In the genomic region with DNA sequence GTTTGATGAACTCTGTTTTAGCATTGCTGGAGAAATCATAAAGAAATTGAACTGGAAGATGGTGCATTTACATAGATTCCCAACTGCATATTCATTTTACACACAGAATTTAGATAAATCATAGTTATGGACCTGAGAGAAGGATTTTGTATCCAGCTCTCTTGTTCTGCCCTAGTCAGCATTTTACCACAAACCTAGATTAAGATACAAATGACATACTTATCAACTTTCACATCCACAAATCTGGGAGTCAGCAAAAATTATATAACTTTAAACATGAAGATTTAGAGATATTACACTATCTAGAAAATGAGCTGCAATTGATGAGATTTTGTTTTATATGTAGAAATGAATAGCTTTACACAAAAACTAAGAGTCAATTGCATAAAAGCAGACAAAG, we compare ENCODE assay signal across 1 cellular context.
TF ChIP-seq lines count a peak whose summit lies in the region.

No MANE protein-coding gene starts in this region.

TF ChIP-seq in HepG2, 621 proteins besides CTCF, POLR2A, EP300 and RAD21 (continued from another document):
- TF ChIP-seq, protein P1, sequence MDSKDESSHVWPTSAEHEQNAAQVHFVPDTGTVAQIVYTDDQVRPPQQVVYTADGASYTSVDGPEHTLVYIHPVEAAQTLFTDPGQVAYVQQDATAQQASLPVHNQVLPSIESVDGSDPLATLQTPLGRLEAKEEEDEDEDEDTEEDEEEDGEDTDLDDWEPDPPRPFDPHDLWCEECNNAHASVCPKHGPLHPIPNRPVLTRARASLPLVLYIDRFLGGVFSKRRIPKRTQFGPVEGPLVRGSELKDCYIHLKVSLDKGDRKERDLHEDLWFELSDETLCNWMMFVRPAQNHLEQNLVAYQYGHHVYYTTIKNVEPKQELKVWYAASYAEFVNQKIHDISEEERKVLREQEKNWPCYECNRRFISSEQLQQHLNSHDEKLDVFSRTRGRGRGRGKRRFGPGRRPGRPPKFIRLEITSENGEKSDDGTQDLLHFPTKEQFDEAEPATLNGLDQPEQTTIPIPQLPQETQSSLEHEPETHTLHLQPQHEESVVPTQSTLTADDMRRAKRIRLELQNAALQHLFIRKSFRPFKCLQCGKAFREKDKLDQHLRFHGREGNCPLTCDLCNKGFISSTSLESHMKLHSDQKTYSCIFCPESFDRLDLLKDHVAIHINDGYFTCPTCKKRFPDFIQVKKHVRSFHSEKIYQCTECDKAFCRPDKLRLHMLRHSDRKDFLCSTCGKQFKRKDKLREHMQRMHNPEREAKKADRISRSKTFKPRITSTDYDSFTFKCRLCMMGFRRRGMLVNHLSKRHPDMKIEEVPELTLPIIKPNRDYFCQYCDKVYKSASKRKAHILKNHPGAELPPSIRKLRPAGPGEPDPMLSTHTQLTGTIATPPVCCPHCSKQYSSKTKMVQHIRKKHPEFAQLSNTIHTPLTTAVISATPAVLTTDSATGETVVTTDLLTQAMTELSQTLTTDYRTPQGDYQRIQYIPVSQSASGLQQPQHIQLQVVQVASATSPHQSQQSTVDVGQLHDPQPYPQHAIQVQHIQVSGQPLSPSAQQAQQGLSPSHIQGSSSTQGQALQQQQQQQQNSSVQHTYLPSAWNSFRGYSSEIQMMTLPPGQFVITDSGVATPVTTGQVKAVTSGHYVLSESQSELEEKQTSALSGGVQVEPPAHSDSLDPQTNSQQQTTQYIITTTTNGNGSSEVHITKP (CRISPR knock-in tag; IDR thresholded peaks at IDR 0.05; ENCODE audit: low read depth) = no peak
- peak; percentile 84 to 90 for TF ChIP-seq MAFK (conservative IDR thresholded peaks at IDR 0.05 in 1 of 2, IDR thresholded peaks at IDR 0.05 in 1 of 2; ENCODE audit: low read length in 2 of 2)
- no peak for TF ChIP-seq ZSCAN21 (CRISPR knock-in tag; IDR thresholded peaks at IDR 0.05; ENCODE audit: borderline replicate concordance)
